ENCODE assay signal across 25 cellular contexts in the genomic region with DNA sequence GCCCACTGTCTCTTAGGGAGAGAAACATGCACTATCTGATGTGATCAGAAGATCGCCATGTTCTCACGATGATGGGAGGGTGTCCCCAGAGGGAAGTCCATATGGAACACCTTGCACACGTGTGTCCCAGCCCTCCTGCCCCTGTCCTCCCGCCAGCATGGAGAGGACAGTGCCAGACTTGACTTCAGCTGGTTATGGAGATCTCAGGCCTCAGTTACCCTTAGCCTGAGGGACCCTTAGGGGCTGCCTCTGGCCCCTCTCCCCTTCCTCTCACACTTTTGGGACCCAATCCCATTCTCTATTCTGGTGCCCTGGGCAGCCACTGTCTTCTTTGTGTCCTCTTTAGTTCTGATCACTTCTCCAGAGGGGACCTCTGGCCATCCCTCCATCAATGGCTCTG. TPM values are rescaled to one million over a fixed set of nuclear protein-coding genes. Genes with fewer than 3 reads are reported as not detected.
DNase-seq lines count a peak whose midpoint lies in the region; ATAC-seq lines count a peak whose summit lies in the region.
"Had no signal": no experiment of that assay in that cellular context is flagged by ENCODE, and none has a peak within 500 bp of the region (broad histone marks: within the 10 kb centered on the region; RNA-seq: fewer than 3 reads in every experiment).

No MANE protein-coding gene starts in this region.

- peak overlapping the region; percentile 14 to 57 for H3K27ac Mint-ChIP-seq in activated naive CD4-positive, alpha-beta T cell treated with anti-CD3 and anti-CD28 coated beads, Interleukin-2, amount 50 U/mL, for 72 hours
- peak overlapping the region; percentile 24 for H3K27ac Mint-ChIP-seq in stimulated activated effector memory CD8-positive, alpha-beta T cell treated with anti-CD3 and anti-CD28 coated beads, Interleukin-12 subunit alpha, Interleukin-12 subunit beta, amount 100 ng/mL, for 72 hours

- H3K79me1 ChIP-seq in neuronal stem cell (ENCODE audit: low read depth, low read length): no peaks in the 10 kb centered on the region

- no peak overlapping the region for H2AFZ ChIP-seq in neuronal stem cell (ENCODE audit: low read length)

- H3K4ac ChIP-seq in neuronal stem cell (ENCODE audit: low read length): no peak overlapping the region

- no peak overlapping the region for H4K8ac ChIP-seq in neuronal stem cell (ENCODE audit: low read depth, low read length)

- H3K4me1 ChIP-seq in neuronal stem cell (ENCODE audit: control insufficient read depth in 2 of 2, insufficient read depth in 1 of 2, low read depth in 1 of 2, low read length in 2 of 2): no peaks in the 10 kb centered on the region
- H3K4me1 ChIP-seq: A549, BE2C had no signal

- no peak for DNase-seq in activated naive CD4-positive, alpha-beta T cell treated with anti-CD3 and anti-CD28 coated beads, Interleukin-2, amount 50 U/mL, for 72 hours (ENCODE audit: low spot score in 2 of 2)
- no peak for DNase-seq in activated naive CD4-positive, alpha-beta T cell (lab: John Stamatoyannopoulos, UW)
- DNase-seq in H4 (ENCODE audit: low spot score) (peak; percentile 2), neuronal stem cell (ENCODE audit: low spot score) (no peak), medulla oblongata (ENCODE audit: extremely low spot score) (no peak), SKM-1 (lab: John Stamatoyannopoulos, UW; ENCODE audit: unreplicated experiment) (no peak)
- DNase-seq in stimulated activated effector memory CD8-positive, alpha-beta T cell treated with anti-CD3 and anti-CD28 coated beads, Interleukin-12 subunit alpha, Interleukin-12 subunit beta, amount 100 ng/mL, for 72 hours (ENCODE audit: low spot score in 2 of 2): no peak
- DNase-seq: 8988T; ACHN; AML-193; BE2C; Calu3; CD4-positive, alpha-beta memory T cell; COR-L47; DMS53; DMS79 treated with DMSO at 0.1 percent for 48 hours; GF-D8; GOT3; H7; HCEC 1CT had no signal

- H2BK12ac ChIP-seq in neuronal stem cell (ENCODE audit: low read length): no peak overlapping the region

- no CpG with 5 or more reads among the region's 4 CpGs for WGBS in neuronal stem cell (ENCODE audit: extremely low coverage in 2 of 2, insufficient read length in 2 of 2, insufficient replicate concordance in 1 of 2), 2 donors

- H3K4me3 Mint-ChIP-seq in stimulated activated effector memory CD8-positive, alpha-beta T cell treated with anti-CD3 and anti-CD28 coated beads, Interleukin-12 subunit alpha, Interleukin-12 subunit beta, amount 100 ng/mL, for 72 hours: no peak overlapping the region
- H3K4me3 Mint-ChIP-seq: CD4-positive, alpha-beta memory T cell had no signal

- H2BK120ac ChIP-seq in neuronal stem cell (ENCODE audit: low read depth, low read length): no peak overlapping the region

- H3K23ac ChIP-seq in neuronal stem cell (ENCODE audit: low read depth, low read length, poor library complexity): no peak overlapping the region

- H3K36me3 ChIP-seq in neuronal stem cell (replicated peaks in 1 of 2; ENCODE audit: control insufficient read depth in 2 of 2, insufficient read depth in 2 of 2, low read length in 2 of 2): no peaks in the 10 kb centered on the region
- H3K36me3 ChIP-seq: BE2C; BLaER1 treated with 17β-estradiol and CSF1 and Interleukin-3, amounts not matched to agents 10 nM and 100 nM had no signal

- no peaks in the 10 kb centered on the region for H3K4me1 Mint-ChIP-seq in stimulated activated effector memory CD8-positive, alpha-beta T cell treated with anti-CD3 and anti-CD28 coated beads, Interleukin-12 subunit alpha, Interleukin-12 subunit beta, amount 100 ng/mL, for 72 hours
- H3K4me1 Mint-ChIP-seq: CD4-positive, alpha-beta memory T cell had no signal

- no peak overlapping the region for H2AK5ac ChIP-seq in neuronal stem cell (ENCODE audit: low read depth, low read length)

- no peak overlapping the region for H4K91ac ChIP-seq in neuronal stem cell (ENCODE audit: low read depth, low read length, poor library complexity)

- H3K4me3 ChIP-seq in neuronal stem cell (ENCODE audit: low read length in 2 of 2): no peak overlapping the region
- H3K4me3 ChIP-seq: A549; BLaER1 treated with 17β-estradiol and CSF1 and Interleukin-3, amounts not matched to agents 10 nM and 100 nM had no signal

- no peak overlapping the region for H2BK5ac ChIP-seq in neuronal stem cell (ENCODE audit: low read length)

- no peaks in the 10 kb centered on the region for H3K9me3 Mint-ChIP-seq in activated naive CD4-positive, alpha-beta T cell treated with anti-CD3 and anti-CD28 coated beads, Interleukin-2, amount 50 U/mL, for 72 hours
- no peaks in the 10 kb centered on the region for H3K9me3 Mint-ChIP-seq in stimulated activated effector memory CD8-positive, alpha-beta T cell treated with anti-CD3 and anti-CD28 coated beads, Interleukin-12 subunit alpha, Interleukin-12 subunit beta, amount 100 ng/mL, for 72 hours

- no peak for ATAC-seq in activated naive CD4-positive, alpha-beta T cell treated with anti-CD3 and anti-CD28 coated beads, Interleukin-2, amount 50 U/mL, for 72 hours
- ATAC-seq in stimulated activated effector memory CD8-positive, alpha-beta T cell treated with anti-CD3 and anti-CD28 coated beads, Interleukin-12 subunit alpha, Interleukin-12 subunit beta, amount 100 ng/mL, for 72 hours: no peak
- ATAC-seq in HG02840 (IDR thresholded peaks at IDR 0.05; ENCODE audit: low FRiP score, unreplicated experiment): no peak
- ATAC-seq: A549 had no signal

- no peak overlapping the region for H3K4me2 ChIP-seq in neuronal stem cell (ENCODE audit: insufficient read depth, low read length, poor library complexity, severe bottlenecking)
- H3K4me2 ChIP-seq: A549 had no signal

- H3K18ac ChIP-seq in neuronal stem cell (ENCODE audit: low read length): peak overlapping the region; percentile 24

- H3K9me3 ChIP-seq in neuronal stem cell (replicated peaks in 1 of 2; ENCODE audit: control insufficient read depth in 2 of 2, insufficient read depth in 1 of 2, low read depth in 1 of 2, low read length in 2 of 2): no peaks in the 10 kb centered on the region
- H3K9me3 ChIP-seq: A549; BE2C; BLaER1 treated with 17β-estradiol and CSF1 and Interleukin-3, amounts not matched to agents 10 nM and 100 nM had no signal

- H3K9ac ChIP-seq in neuronal stem cell (ENCODE audit: low read depth, low read length, poor library complexity): no peak overlapping the region
- H3K9ac ChIP-seq: BLaER1 treated with 17β-estradiol and CSF1 and Interleukin-3, amounts not matched to agents 10 nM and 100 nM had no signal

- no peaks in the 10 kb centered on the region for H3K36me3 Mint-ChIP-seq in activated naive CD4-positive, alpha-beta T cell treated with anti-CD3 and anti-CD28 coated beads, Interleukin-2, amount 50 U/mL, for 72 hours
- no peaks in the 10 kb centered on the region for H3K36me3 Mint-ChIP-seq in stimulated activated effector memory CD8-positive, alpha-beta T cell treated with anti-CD3 and anti-CD28 coated beads, Interleukin-12 subunit alpha, Interleukin-12 subunit beta, amount 100 ng/mL, for 72 hours
- H3K36me3 Mint-ChIP-seq: CD4-positive, alpha-beta memory T cell had no signal

- no peak overlapping the region for H3K14ac ChIP-seq in neuronal stem cell (ENCODE audit: low read length)

- H3K27ac ChIP-seq in neuronal stem cell (replicated peaks; ENCODE audit: low read length): no peak overlapping the region
- H3K27ac ChIP-seq: A549 had no signal

- H2BK15ac ChIP-seq in neuronal stem cell (ENCODE audit: low read length): peak overlapping the region; percentile 8

- H3K27me3 ChIP-seq in neuronal stem cell (ENCODE audit: control insufficient read depth in 3 of 3, insufficient read depth in 3 of 3, low read depth in 1 of 3, low read length in 3 of 3): no peaks in the 10 kb centered on the region
- H3K27me3 ChIP-seq: BLaER1 treated with 17β-estradiol and CSF1 and Interleukin-3, amounts not matched to agents 10 nM and 100 nM had no signal

RNA-seq across cellular contexts. Expression of a gene that starts 1.6 kb away (rescaled TPM):
- not detected for total RNA-seq in activated naive CD4-positive, alpha-beta T cell treated with anti-CD3 and anti-CD28 coated beads, Interleukin-2, amount 50 U/mL, for 72 hours
- 0.46 and 0.58 TPM in 2 replicates for total RNA-seq in H4 (2014; rRNA removed; shearing (Covaris generic))
- not detected for polyA plus RNA-seq in neuronal stem cell (2013, experiment 1 of 2)
- polyA plus RNA-seq in neuronal stem cell (2013, experiment 2 of 2): not detected
- total RNA-seq: Calu3; CD4-positive, alpha-beta memory T cell; Daoy; G401; H7 had no signal
- polyA plus RNA-seq: A549; CD4-positive, alpha-beta memory T cell had no signal

RNA-seq across cellular contexts. Expression of a gene that starts 28.8 kb away (rescaled TPM):
- total RNA-seq in activated naive CD4-positive, alpha-beta T cell treated with anti-CD3 and anti-CD28 coated beads, Interleukin-2, amount 50 U/mL, for 72 hours: 10 to 100 TPM in 1 of 2 donors, 1 to 10 TPM in 1; 2.0 to 11.0 TPM
- total RNA-seq in H4 (2014; rRNA removed; shearing (Covaris generic)): 0.10 TPM in 1 of 2 replicates, not detected in the other
- 0.01 TPM for polyA plus RNA-seq in neuronal stem cell (2013, experiment 1 of 2)
- polyA plus RNA-seq in neuronal stem cell (2013, experiment 2 of 2): not detected
- total RNA-seq: Calu3, Daoy, G401, H7 had no signal
- polyA plus RNA-seq: A549 had no signal

RNA-seq across cellular contexts. Expression of a gene that starts 56.8 kb away (rescaled TPM):
- total RNA-seq in activated naive CD4-positive, alpha-beta T cell treated with anti-CD3 and anti-CD28 coated beads, Interleukin-2, amount 50 U/mL, for 72 hours: 1 to 10 TPM in 1 of 2 donors, not detected in 1; 6.1 TPM
- 0.52 TPM in 1 of 2 replicates, not detected in the other for total RNA-seq in H4 (2014; rRNA removed; shearing (Covaris generic))
- polyA plus RNA-seq in neuronal stem cell (2013, experiment 1 of 2): not detected
- not detected for polyA plus RNA-seq in neuronal stem cell (2013, experiment 2 of 2)
- total RNA-seq: CD4-positive, alpha-beta memory T cell; Daoy; G401; H7 had no signal
- polyA plus RNA-seq: A549; CD4-positive, alpha-beta memory T cell had no signal
